In genomic region chr10:104231784-104232612, GRCh38 we compare ENCODE assay signal across 8 cellular contexts.
DNase-seq lines count a peak whose midpoint lies in the region; ATAC-seq and TF ChIP-seq lines count a peak whose summit lies in the region.

CFAP43 (minus strand) TSS chr10:104232364; CDS start chr10:104232246, 118 bp downstream.

- H3K36me3 ChIP-seq in HUES6 (ENCODE audit: control insufficient read depth, insufficient read depth, low read length) = no peaks in the 10 kb centered on the region

- no peak within 1 kb of the TSS for H3K27ac ChIP-seq in HUES6 (ENCODE audit: low read depth, low read length)

- ATAC-seq in GM21515 (IDR thresholded peaks at IDR 0.05; ENCODE audit: unreplicated experiment) = peak; percentile 100

- peak; percentile 88 for DNase-seq in COR-L47 (lab: John Stamatoyannopoulos, UW)
- DNase-seq in OCI-M1 (lab: John Stamatoyannopoulos, UW) = peak; percentile 98
- DNase-seq in activated T-cell treated with anti-CD3 and anti-CD28 coated beads for 48 hours (ENCODE audit: low read depth) = peak; percentile 97
- peak; percentile 98 for DNase-seq in epithelial cell of esophagus (ENCODE audit: low read depth)
- peak; percentile 96 for DNase-seq in midbrain (lab: John Stamatoyannopoulos, UW)
- DNase-seq in stimulated activated CD8-positive, alpha-beta memory T cell treated with anti-CD3 and anti-CD28 coated beads, Interleukin-15, amount 100 ng/mL, for 4 hours (ENCODE audit: low read depth in 2 of 2) = peak; percentile 96 to 97

- H3K27me3 ChIP-seq in HUES6 (ENCODE audit: control insufficient read depth, insufficient read depth, low read length) = no peaks in the 10 kb centered on the region

- peak within 1 kb of the TSS; percentile 80 for H3K9ac ChIP-seq in HUES6 (ENCODE audit: low read length)

- peaks cover 16% of the 10 kb centered on the region for H3K9me3 ChIP-seq in HUES6 (ENCODE audit: control insufficient read depth, insufficient read depth, low read depth, low read length)

- no peak for TF ChIP-seq CTCF in epithelial cell of esophagus (IDR thresholded peaks at IDR 0.05; ENCODE audit: insufficient read depth, low read depth, low read length, missing control alignments)

- H3K4me3 ChIP-seq in HUES6 (ENCODE audit: low read depth, low read length) (peak within 1 kb of the TSS; percentile 81), epithelial cell of esophagus (ENCODE audit: low read length) (peak within 1 kb of the TSS; percentile 57)

- no peaks in the 10 kb centered on the region for H3K4me1 ChIP-seq in HUES6 (ENCODE audit: control insufficient read depth, insufficient read depth, low read length)
